In the genomic region with DNA sequence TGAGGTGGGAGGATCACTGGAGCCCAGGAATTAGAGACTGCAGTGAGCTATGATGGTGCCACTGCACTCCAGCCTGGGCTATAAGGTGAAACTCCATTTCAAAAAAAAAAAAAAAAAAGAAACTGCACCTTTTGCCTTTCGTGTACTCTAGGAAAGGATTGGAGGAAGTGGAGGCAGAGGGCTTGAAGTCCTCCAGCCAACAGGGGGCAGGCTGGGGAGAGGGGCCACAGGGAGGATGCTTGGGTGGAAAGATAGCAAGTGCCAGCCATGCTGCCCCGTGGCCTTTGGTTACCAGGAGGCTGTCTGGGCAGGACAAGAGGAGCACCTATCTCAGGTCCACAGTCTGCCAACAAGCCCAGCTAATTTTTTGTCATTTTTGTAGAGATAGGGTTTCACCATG, we compare ENCODE assay signal across 1 cellular context.
TF ChIP-seq lines count a peak whose summit lies in the region.

No MANE protein-coding gene starts in this region.

TF ChIP-seq in HepG2, 621 proteins besides CTCF, POLR2A, EP300 and RAD21:
- TF ChIP-seq, protein P1, sequence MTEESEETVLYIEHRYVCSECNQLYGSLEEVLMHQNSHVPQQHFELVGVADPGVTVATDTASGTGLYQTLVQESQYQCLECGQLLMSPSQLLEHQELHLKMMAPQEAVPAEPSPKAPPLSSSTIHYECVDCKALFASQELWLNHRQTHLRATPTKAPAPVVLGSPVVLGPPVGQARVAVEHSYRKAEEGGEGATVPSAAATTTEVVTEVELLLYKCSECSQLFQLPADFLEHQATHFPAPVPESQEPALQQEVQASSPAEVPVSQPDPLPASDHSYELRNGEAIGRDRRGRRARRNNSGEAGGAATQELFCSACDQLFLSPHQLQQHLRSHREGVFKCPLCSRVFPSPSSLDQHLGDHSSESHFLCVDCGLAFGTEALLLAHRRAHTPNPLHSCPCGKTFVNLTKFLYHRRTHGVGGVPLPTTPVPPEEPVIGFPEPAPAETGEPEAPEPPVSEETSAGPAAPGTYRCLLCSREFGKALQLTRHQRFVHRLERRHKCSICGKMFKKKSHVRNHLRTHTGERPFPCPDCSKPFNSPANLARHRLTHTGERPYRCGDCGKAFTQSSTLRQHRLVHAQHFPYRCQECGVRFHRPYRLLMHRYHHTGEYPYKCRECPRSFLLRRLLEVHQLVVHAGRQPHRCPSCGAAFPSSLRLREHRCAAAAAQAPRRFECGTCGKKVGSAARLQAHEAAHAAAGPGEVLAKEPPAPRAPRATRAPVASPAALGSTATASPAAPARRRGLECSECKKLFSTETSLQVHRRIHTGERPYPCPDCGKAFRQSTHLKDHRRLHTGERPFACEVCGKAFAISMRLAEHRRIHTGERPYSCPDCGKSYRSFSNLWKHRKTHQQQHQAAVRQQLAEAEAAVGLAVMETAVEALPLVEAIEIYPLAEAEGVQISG (CRISPR knock-in tag; IDR thresholded peaks at IDR 0.05) = peak; percentile 66
